Comparison of ENCODE assay signal across 2 cellular contexts in the genomic region with DNA sequence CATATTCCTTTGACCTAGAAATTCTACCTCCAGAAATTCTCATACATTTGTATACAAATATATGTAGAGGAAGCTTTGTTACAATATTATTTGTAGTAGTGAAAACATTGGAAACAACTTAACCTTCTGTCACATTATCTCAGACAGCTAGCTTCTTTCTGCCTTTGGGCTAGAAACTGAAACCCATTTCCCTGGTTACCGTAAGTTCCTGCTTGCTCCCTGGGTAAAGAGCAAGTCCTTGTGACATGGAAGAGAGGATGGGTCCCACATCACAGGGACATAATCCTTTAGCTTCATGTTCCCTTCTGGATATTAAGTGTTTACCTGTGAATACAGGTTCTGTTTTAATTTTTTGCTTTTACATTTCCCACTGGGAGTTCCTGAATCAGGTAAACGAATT.
A peak's percentile ranks its signal among the peaks of the same experiment; 100 is the strongest.
TF ChIP-seq lines count a peak whose summit lies in the region.

No MANE protein-coding gene starts in this region.

TF ChIP-seq in liver, 16 proteins besides CTCF, POLR2A, EP300 and RAD21:
- TF ChIP-seq RXRA (IDR thresholded peaks at IDR 0.05) (no peak), HNF4A (conservative IDR thresholded peaks at IDR 0.05) (peak; percentile 18 to 43)

TF ChIP-seq in HepG2, 621 proteins besides CTCF, POLR2A, EP300 and RAD21:
- TF ChIP-seq ONECUT2 (CRISPR knock-in tag; IDR thresholded peaks at IDR 0.05), result no peak
- no peak for TF ChIP-seq MIXL1 (CRISPR knock-in tag; IDR thresholded peaks at IDR 0.05)
- TF ChIP-seq ZNF652 (CRISPR knock-in tag; IDR thresholded peaks at IDR 0.05; ENCODE audit: borderline replicate concordance, low read depth), result no peak
- TF ChIP-seq ZNF124 (CRISPR knock-in tag; IDR thresholded peaks at IDR 0.05), result no peak
- no peak for TF ChIP-seq ZBTB20 (CRISPR knock-in tag; IDR thresholded peaks at IDR 0.05; ENCODE audit: borderline replicate concordance, low read depth)
- TF ChIP-seq ETV6 (CRISPR knock-in tag; conservative IDR thresholded peaks at IDR 0.05), result no peak
- TF ChIP-seq, protein P1, sequence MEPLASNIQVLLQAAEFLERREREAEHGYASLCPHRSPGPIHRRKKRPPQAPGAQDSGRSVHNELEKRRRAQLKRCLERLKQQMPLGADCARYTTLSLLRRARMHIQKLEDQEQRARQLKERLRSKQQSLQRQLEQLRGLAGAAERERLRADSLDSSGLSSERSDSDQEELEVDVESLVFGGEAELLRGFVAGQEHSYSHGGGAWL (CRISPR knock-in tag; IDR thresholded peaks at IDR 0.05), result no peak
- TF ChIP-seq, protein P2, sequence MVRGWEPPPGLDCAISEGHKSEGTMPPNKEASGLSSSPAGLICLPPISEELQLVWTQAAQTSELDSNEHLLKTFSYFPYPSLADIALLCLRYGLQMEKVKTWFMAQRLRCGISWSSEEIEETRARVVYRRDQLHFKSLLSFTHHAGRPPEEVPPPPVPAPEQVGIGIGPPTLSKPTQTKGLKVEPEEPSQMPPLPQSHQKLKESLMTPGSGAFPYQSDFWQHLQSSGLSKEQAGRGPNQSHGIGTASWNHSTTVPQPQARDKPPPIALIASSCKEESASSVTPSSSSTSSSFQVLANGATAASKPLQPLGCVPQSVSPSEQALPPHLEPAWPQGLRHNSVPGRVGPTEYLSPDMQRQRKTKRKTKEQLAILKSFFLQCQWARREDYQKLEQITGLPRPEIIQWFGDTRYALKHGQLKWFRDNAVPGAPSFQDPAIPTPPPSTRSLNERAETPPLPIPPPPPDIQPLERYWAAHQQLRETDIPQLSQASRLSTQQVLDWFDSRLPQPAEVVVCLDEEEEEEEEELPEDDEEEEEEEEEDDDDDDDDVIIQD (CRISPR knock-in tag; IDR thresholded peaks at IDR 0.05; ENCODE audit: low read depth), result no peak
- no peak for TF ChIP-seq PAXIP1 (CRISPR knock-in tag; conservative IDR thresholded peaks at IDR 0.05)
- no peak for TF ChIP-seq ZSCAN12 (CRISPR knock-in tag; IDR thresholded peaks at IDR 0.05)
- TF ChIP-seq ZNF432 (CRISPR knock-in tag; IDR thresholded peaks at IDR 0.05; ENCODE audit: borderline replicate concordance), result no peak
- no peak for TF ChIP-seq HMG20A (CRISPR knock-in tag; IDR thresholded peaks at IDR 0.05; ENCODE audit: borderline replicate concordance)
- TF ChIP-seq SP1 (IDR thresholded peaks at IDR 0.05), result no peak
- no peak for TF ChIP-seq SP1 (CRISPR knock-in tag; IDR thresholded peaks at IDR 0.05)
- TF ChIP-seq, protein P3, sequence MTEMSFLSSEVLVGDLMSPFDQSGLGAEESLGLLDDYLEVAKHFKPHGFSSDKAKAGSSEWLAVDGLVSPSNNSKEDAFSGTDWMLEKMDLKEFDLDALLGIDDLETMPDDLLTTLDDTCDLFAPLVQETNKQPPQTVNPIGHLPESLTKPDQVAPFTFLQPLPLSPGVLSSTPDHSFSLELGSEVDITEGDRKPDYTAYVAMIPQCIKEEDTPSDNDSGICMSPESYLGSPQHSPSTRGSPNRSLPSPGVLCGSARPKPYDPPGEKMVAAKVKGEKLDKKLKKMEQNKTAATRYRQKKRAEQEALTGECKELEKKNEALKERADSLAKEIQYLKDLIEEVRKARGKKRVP (CRISPR knock-in tag; IDR thresholded peaks at IDR 0.05), result no peak
- no peak for TF ChIP-seq DMTF1 (CRISPR knock-in tag; IDR thresholded peaks at IDR 0.05)
- no peak for TF ChIP-seq ZNF567 (CRISPR knock-in tag; IDR thresholded peaks at IDR 0.05; ENCODE audit: borderline replicate concordance)
- TF ChIP-seq DZIP1 (CRISPR knock-in tag; IDR thresholded peaks at IDR 0.05), result no peak
TF ChIP-seq in HepG2: peak in this region for 0.
